18 cellular contexts compared by ENCODE assay signal in genomic region chr19:6227156-6227940, GRCh38. TPM values are rescaled to one million over a fixed set of nuclear protein-coding genes. Genes with fewer than 3 reads are reported as not detected.
DNase-seq lines count a peak whose midpoint lies in the region; ATAC-seq and TF ChIP-seq lines count a peak whose summit lies in the region.
"Had no signal": no experiment of that assay in that cellular context is flagged by ENCODE, and none has a peak within 500 bp of the region (broad histone marks: within the 10 kb centered on the region; RNA-seq: fewer than 3 reads in every experiment).

No MANE protein-coding gene starts in this region.

- H3K27me3 ChIP-seq in left ventricle myocardium inferior (ENCODE audit: low read depth) (no peaks in the 10 kb centered on the region), heart right ventricle (no peaks in the 10 kb centered on the region)
- H3K27me3 ChIP-seq: MG63 had no signal

- H3K4me1 Mint-ChIP-seq in brain (peaks cover 31% of the 10 kb centered on the region), nephron (peaks cover 49% of the 10 kb centered on the region)

- no peaks in the 10 kb centered on the region for H3K9me3 Mint-ChIP-seq in brain
- no peaks in the 10 kb centered on the region for H3K9me3 Mint-ChIP-seq in nephron
- no peaks in the 10 kb centered on the region for H3K9me3 Mint-ChIP-seq in activated naive CD4-positive, alpha-beta T cell treated with anti-CD3 and anti-CD28 coated beads, Interleukin-2, amount 50 U/mL, for 72 hours
- H3K9me3 Mint-ChIP-seq: CD8-positive, alpha-beta T cell had no signal

- TF ChIP-seq CTCF in left ventricle myocardium inferior (IDR thresholded peaks at IDR 0.05; ENCODE audit: borderline replicate concordance) (no peak), heart right ventricle (IDR thresholded peaks at IDR 0.05) (no peak), brain (conservative IDR thresholded peaks at IDR 0.05) (no peak), nephron (IDR thresholded peaks at IDR 0.05; ENCODE audit: unreplicated experiment in 3 of 3) (no peak)

- H3K36me3 Mint-ChIP-seq in brain (peaks cover 23% of the 10 kb centered on the region), nephron (ENCODE audit: low read depth) (peaks cover 19% of the 10 kb centered on the region)
- no peaks in the 10 kb centered on the region for H3K36me3 Mint-ChIP-seq in activated naive CD4-positive, alpha-beta T cell treated with anti-CD3 and anti-CD28 coated beads, Interleukin-2, amount 50 U/mL, for 72 hours

- H3K27me3 Mint-ChIP-seq in brain (no peaks in the 10 kb centered on the region), nephron (ENCODE audit: low read depth) (peaks cover 4% of the 10 kb centered on the region)

- no peak overlapping the region for H3K27ac ChIP-seq in left ventricle myocardium inferior (replicated peaks)
- H3K27ac ChIP-seq in heart right ventricle, result no peak overlapping the region

- DNase-seq in left ventricle myocardium inferior (peak; percentile 12), heart right ventricle (no peak), NCI-H128 (lab: John Stamatoyannopoulos, UW; ENCODE audit: unreplicated experiment) (no peak)
- no peak for DNase-seq in activated naive CD4-positive, alpha-beta T cell treated with anti-CD3 and anti-CD28 coated beads, Interleukin-2, amount 50 U/mL, for 72 hours (ENCODE audit: low spot score in 2 of 2)
- DNase-seq: AML-193; CD8-positive, alpha-beta T cell; DND-41; GDM1; MG63; NCI-H1105; NCI-H187; NCI-H446; NCI-H82 had no signal

- H3K4me3 Mint-ChIP-seq in brain (no peak overlapping the region), nephron (no peak overlapping the region)
- H3K4me3 Mint-ChIP-seq: CD8-positive, alpha-beta T cell had no signal

- H3K9me3 ChIP-seq in left ventricle myocardium inferior (replicated peaks) (no peaks in the 10 kb centered on the region), heart right ventricle (no peaks in the 10 kb centered on the region)
- H3K9me3 ChIP-seq: MG63 had no signal

- WGBS in heart right ventricle, 2 donors, result 93 to 95% methylated on average over 33 of the region's 33 CpGs

- H3K36me3 ChIP-seq in left ventricle myocardium inferior (peaks cover 39% of the 10 kb centered on the region), heart right ventricle (peaks cover 0 to 61% (median 3%) of the 10 kb centered on the region in 9 donors)
- H3K36me3 ChIP-seq: MG63 had no signal

- intact Hi-C loops in left ventricle myocardium inferior (cut with micrococcal nuclease) (no loop called here), heart right ventricle (cut with DNase I) (loop anchor here in 2 of 10 donors (5.0 to 10.0 kb wide), 2 partner anchors 50 to 187 kb away; partner anchors contain the start of gene MLLT1 (in 1 of the 2))

- ATAC-seq in heart right ventricle (no peak), GM19452 (IDR thresholded peaks at IDR 0.05; ENCODE audit: unreplicated experiment) (no peak)
- no peak for ATAC-seq in activated naive CD4-positive, alpha-beta T cell treated with anti-CD3 and anti-CD28 coated beads, Interleukin-2, amount 50 U/mL, for 72 hours
- ATAC-seq: CD8-positive, alpha-beta T cell; HepG2; Panc1 had no signal

- H3K4me1 ChIP-seq in left ventricle myocardium inferior (peaks cover 63% of the 10 kb centered on the region), heart right ventricle (peaks cover 8 to 46% (median 27%) of the 10 kb centered on the region in 9 donors)

- H3K27ac Mint-ChIP-seq in brain (peak overlapping the region in 4 of 5 experiments; percentile 38 to 95 (median 80)), nephron (peak overlapping the region in 2 of 3 experiments; percentile 66 to 75)
- no peak overlapping the region for H3K27ac Mint-ChIP-seq in activated naive CD4-positive, alpha-beta T cell treated with anti-CD3 and anti-CD28 coated beads, Interleukin-2, amount 50 U/mL, for 72 hours
- H3K27ac Mint-ChIP-seq: CD8-positive, alpha-beta T cell had no signal

- H3K4me3 ChIP-seq in left ventricle myocardium inferior (no peak overlapping the region), heart right ventricle (no peak overlapping the region)
- H3K4me3 ChIP-seq: MG63 had no signal

RNA-seq across cellular contexts. Expression of gene MLLT1, which starts 52.4 kb away (rescaled TPM):
- total RNA-seq in left ventricle myocardium inferior, result 36.0 TPM
- 10 to 100 TPM; 27.6 to 48.3 (median 32.4) TPM for total RNA-seq in heart right ventricle
- 10 to 100 TPM; 21.4 to 28.7 TPM for polyA plus RNA-seq in heart right ventricle
- 102 TPM for polyA plus RNA-seq in brain (ENCODE audit: insufficient read depth, low read depth, low replicate concordance)
- total RNA-seq in activated naive CD4-positive, alpha-beta T cell treated with anti-CD3 and anti-CD28 coated beads, Interleukin-2, amount 50 U/mL, for 72 hours, result 10 to 100 TPM; 31.8 to 48.2 TPM

Comparison
In these comparisons a context has a peak if more than half of its experiments do, and no peak if none do; other contexts are left out.
1. H3K27ac Mint-ChIP-seq: peak in brain (4 of 5) and nephron (2 of 3); none in activated naive CD4-positive, alpha-beta T cell treated with anti-CD3 and anti-CD28 coated beads, Interleukin-2, amount 50 U/mL, for 72 hours (0 of 2).